ENCODE assay signal across 28 cellular contexts in genomic region chr17:35361027-35361426, GRCh38.
"Had no signal": no experiment of that assay in that cellular context is flagged by ENCODE, and none has a peak within 500 bp of the region (broad histone marks: within the 10 kb centered on the region; RNA-seq: fewer than 3 reads in every experiment).

No MANE protein-coding gene starts in this region.

- H3K4me1 Mint-ChIP-seq: neural progenitor cell had no signal

- H3K27me3 Mint-ChIP-seq: memory B cell; stimulated activated naive B cell treated with anti-CD40 and anti-IgM and Interleukin-4, amounts not matched to agents 10 μg/mL and 1 μg/mL and 100 μg/mL, for 72 hours had no signal

- H3K4me3 ChIP-seq: neural progenitor cell, psoas muscle, smooth muscle cell, stomach, tibial artery, upper lobe of right lung had no signal

- H3K4me3 Mint-ChIP-seq: memory B cell; natural killer cell; neural progenitor cell; stimulated activated naive B cell treated with anti-CD40 and anti-IgM and Interleukin-4, amounts not matched to agents 10 μg/mL and 1 μg/mL and 100 μg/mL, for 72 hours had no signal

- H3K36me3 ChIP-seq: brain microvascular endothelial cell, neural progenitor cell, tibial artery had no signal

- H3K4me1 ChIP-seq: foreskin keratinocyte, neural progenitor cell, parathyroid adenoma, psoas muscle had no signal

- H3K9me3 Mint-ChIP-seq: memory B cell; natural killer cell; neural progenitor cell; stimulated activated naive B cell treated with anti-CD40 and anti-IgM and Interleukin-4, amounts not matched to agents 10 μg/mL and 1 μg/mL and 100 μg/mL, for 72 hours had no signal

- H3K27ac Mint-ChIP-seq: memory B cell; natural killer cell; neural progenitor cell; stimulated activated naive B cell treated with anti-CD40 and anti-IgM and Interleukin-4, amounts not matched to agents 10 μg/mL and 1 μg/mL and 100 μg/mL, for 72 hours had no signal

- H3K36me3 Mint-ChIP-seq: neural progenitor cell had no signal

- H3K9me3 ChIP-seq: psoas muscle, stomach, tibial artery, upper lobe of right lung had no signal

- H3K27me3 ChIP-seq: brain microvascular endothelial cell, stomach, tibial artery, upper lobe of right lung had no signal

- ATAC-seq: foreskin keratinocyte; natural killer cell; psoas muscle; stimulated activated naive B cell treated with anti-CD40 and anti-IgM and Interleukin-4, amounts not matched to agents 10 μg/mL and 1 μg/mL and 100 μg/mL, for 72 hours; upper lobe of right lung had no signal

- DNase-seq: activated CD4-positive, alpha-beta T cell treated with anti-CD3 and anti-CD28 coated beads for 4 hours; activated CD4-positive, alpha-beta T cell treated with anti-CD3 and anti-CD28 coated beads, Interleukin-2, amount 50 U/mL, for 4 hours; activated CD8-positive, alpha-beta memory T cell treated with anti-CD3 and anti-CD28 coated beads for 24 hours; activated gamma-delta T cell treated with Interleukin-2 at 50 U/mL for 16 hours; activated naive CD4-positive, alpha-beta T cell treated with anti-CD3 and anti-CD28 coated beads, Interleukin-2, amount 50 U/mL, for 16 hours; activated T-cell treated with anti-CD3 and anti-CD28 coated beads, Interleukin-2, amount 50 U/mL, for 1 hour; amniotic stem cell; brain microvascular endothelial cell; caudate nucleus; cortex of kidney; foreskin keratinocyte; islet precursor cell; natural killer cell; occipital lobe; psoas muscle; stimulated activated CD4-positive, alpha-beta T cell treated with anti-CD3 and anti-CD28 coated beads, Interleukin-1b, Interleukin-23, amount 100 ng/mL, for 48 hours; stimulated activated CD4-positive, alpha-beta T cell treated with anti-CD3 and anti-CD28 coated beads, Interleukin-4, amount 100 ng/mL, for 4 hours; stimulated activated CD8-positive, alpha-beta memory T cell treated with anti-CD3 and anti-CD28 coated beads, Interleukin-4, amount 100 ng/mL, for 48 hours; stimulated activated naive B cell treated with anti-CD40 and anti-IgM and Interleukin-4, amounts not matched to agents 10 μg/mL and 1 μg/mL and 100 μg/mL, for 72 hours; stomach; T-helper 9 cell; tibial artery; upper lobe of right lung had no signal

- H3K27ac ChIP-seq: brain microvascular endothelial cell, foreskin keratinocyte, neural progenitor cell, parathyroid adenoma, psoas muscle, stomach, tibial artery, upper lobe of right lung, VCaP had no signal
